Comparison of ENCODE assay signal across 11 cellular contexts in the genomic region with DNA sequence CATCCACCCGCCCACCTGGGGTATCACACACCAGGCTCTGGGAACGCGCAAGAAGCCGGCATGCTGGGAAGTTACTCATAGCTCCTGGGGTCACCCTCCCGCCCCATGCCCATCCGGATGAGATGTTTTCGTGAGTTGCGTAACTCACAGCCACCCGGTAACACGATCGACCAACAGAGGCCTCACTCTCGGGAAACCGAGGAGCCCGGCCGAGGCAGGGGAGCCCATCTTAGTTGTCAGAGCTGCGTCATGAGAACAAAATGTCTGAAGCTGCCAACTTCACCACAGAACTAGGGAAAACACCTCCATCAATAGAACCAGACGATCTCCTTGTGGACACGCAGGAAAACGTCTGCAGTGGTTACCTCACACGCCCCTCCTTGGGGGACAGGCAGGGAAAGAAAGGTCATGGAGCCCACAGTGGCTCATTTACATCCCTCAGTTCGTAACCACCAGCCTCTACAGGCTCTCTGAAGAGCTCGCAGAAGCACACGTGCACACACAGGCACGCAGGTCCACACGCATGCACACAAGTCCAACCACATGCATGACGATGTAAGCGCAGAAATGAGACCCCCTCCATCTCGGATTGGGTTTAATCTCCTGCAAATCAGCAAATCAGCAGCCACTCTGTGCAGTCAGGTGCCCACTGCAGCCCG. TPM values are rescaled to one million over a fixed set of nuclear protein-coding genes. Genes with fewer than 3 reads are reported as not detected.
DNase-seq lines count a peak whose midpoint lies in the region; ATAC-seq, FAIRE-seq and TF ChIP-seq lines count a peak whose summit lies in the region.
"Had no signal": no experiment of that assay in that cellular context is flagged by ENCODE, and none has a peak within 500 bp of the region (broad histone marks: within the 10 kb centered on the region; RNA-seq: fewer than 3 reads in every experiment).

No MANE protein-coding gene starts in this region.

- intact Hi-C loops in body of pancreas (cut with DNase I), result no loop called here

- peaks cover 0 to 14% (median 2%) of the 10 kb centered on the region in 3 experiments; a peak in 3 of 7 replicates for H3K36me3 Mint-ChIP-seq in H9 (ENCODE audit: insufficient read depth in 1 of 3, low read depth in 3 of 3)

- no peak overlapping the region for H3K4me2 ChIP-seq in H9 (ENCODE audit: insufficient read depth, insufficient read length, low read length)

- DNase-seq in H9 (no peak), body of pancreas (peak; percentile 27 to 50 (median 34)), kidney epithelial cell (ENCODE audit: low read depth) (peak; percentile 39), stromal cell of bone marrow (ENCODE audit: low read depth) (peak; percentile 87), H54 (ENCODE audit: insufficient read length, low spot score) (no peak)
- no peak for DNase-seq in stimulated activated naive CD4-positive, alpha-beta T cell treated with Interleukin-2 at 50 U/mL for 16 hours (lab: John Stamatoyannopoulos, UW)
- no peak for DNase-seq in activated CD4-positive, alpha-beta T cell treated with anti-CD3 and anti-CD28 coated beads, Interleukin-2, amount 50 U/mL, for 48 hours
- DNase-seq: activated T-cell treated with anti-CD3 and anti-CD28 coated beads, Interleukin-2, amount 50 U/mL, for 4 hours; DMS79; NCI-H446 treated with DMSO at 0.1 percent for 48 hours had no signal

- no peaks in the 10 kb centered on the region for H3K79me2 ChIP-seq in H9 (ENCODE audit: insufficient read depth, low read length)

- H2BK120ac ChIP-seq in H9 (ENCODE audit: low read depth, low read length, poor library complexity, severe bottlenecking), result no peak overlapping the region

- H3K4me3 Mint-ChIP-seq in H9, result no peak overlapping the region
- H3K4me3 Mint-ChIP-seq: activated T-cell treated with anti-CD3 and anti-CD28 coated beads, Interleukin-2, amount 50 U/mL, for 4 hours had no signal

- H3K18ac ChIP-seq in H9 (ENCODE audit: insufficient read length, low read depth, low read length), result peak overlapping the region; percentile 11

- no peak overlapping the region for H3K9ac ChIP-seq in H9 (ENCODE audit: extremely low read depth, insufficient read length, low read length)

- no peak overlapping the region for H2AFZ ChIP-seq in H9 (ENCODE audit: low read length)

- H2BK12ac ChIP-seq in H9 (ENCODE audit: insufficient read length, low read depth, low read length), result no peak overlapping the region

- no peak overlapping the region for H3K23ac ChIP-seq in H9 (ENCODE audit: insufficient read length, low read depth, low read length)

- H3K4me1 Mint-ChIP-seq in H9, result peaks cover 17 to 28% of the 10 kb centered on the region in 2 experiments

- no peak overlapping the region for H4K5ac ChIP-seq in H9 (ENCODE audit: insufficient read length, low read depth, low read length)

- H3K27ac ChIP-seq in H9 (ENCODE audit: insufficient read length, low read depth, low read length), result no peak overlapping the region
- peak overlapping the region in 1 of 4 donors; percentile 5 for H3K27ac ChIP-seq in body of pancreas

- H3K23me2 ChIP-seq in H9 (ENCODE audit: insufficient read length, low read depth, low read length, poor library complexity, severe bottlenecking), result no peaks in the 10 kb centered on the region

- no peak overlapping the region for H2BK15ac ChIP-seq in H9 (ENCODE audit: low read depth, low read length)

- no peak for FAIRE-seq in H54 (lab: Jason Lieb, UNC)

- H3K4me3 ChIP-seq in body of pancreas (no peak overlapping the region), kidney epithelial cell (ENCODE audit: low read depth, low read length) (no peak overlapping the region)

- H3K27me3 ChIP-seq in H9 (ENCODE audit: insufficient read depth, low read length) (no peaks in the 10 kb centered on the region), body of pancreas (no peaks in the 10 kb centered on the region), kidney epithelial cell (ENCODE audit: control insufficient read depth, insufficient read depth, low read length) (no peaks in the 10 kb centered on the region)

- H4K91ac ChIP-seq in H9 (ENCODE audit: insufficient read length, low read depth, low read length), result no peak overlapping the region

- H4K20me1 ChIP-seq in H9 (ENCODE audit: control insufficient read depth, insufficient read depth, insufficient read length), result no peaks in the 10 kb centered on the region

- ATAC-seq in body of pancreas (peak; percentile 28), HG02610 (IDR thresholded peaks at IDR 0.05; ENCODE audit: unreplicated experiment) (no peak)
- ATAC-seq: activated T-cell treated with anti-CD3 and anti-CD28 coated beads, Interleukin-2, amount 50 U/mL, for 4 hours had no signal

- no peaks in the 10 kb centered on the region for H3K9me3 Mint-ChIP-seq in H9
- H3K9me3 Mint-ChIP-seq: activated T-cell treated with anti-CD3 and anti-CD28 coated beads, Interleukin-2, amount 50 U/mL, for 4 hours had no signal

- no peak overlapping the region for H2BK20ac ChIP-seq in H9 (ENCODE audit: low read depth, low read length, poor library complexity, severe bottlenecking)

- no peaks in the 10 kb centered on the region for H3K79me1 ChIP-seq in H9 (ENCODE audit: insufficient read depth, low read depth, low read length, poor library complexity, severe bottlenecking)

- H2AK5ac ChIP-seq in H9 (ENCODE audit: insufficient read length, low read length), result no peak overlapping the region

- no peak overlapping the region for H3K14ac ChIP-seq in H9 (ENCODE audit: insufficient read depth, low read length)

- H3K9me3 ChIP-seq in H9 (ENCODE audit: control insufficient read depth, low read depth, low read length), result no peaks in the 10 kb centered on the region
- H3K9me3 ChIP-seq in body of pancreas, result no peaks in the 10 kb centered on the region

- H3K56ac ChIP-seq in H9 (ENCODE audit: insufficient read length, low read depth, low read length), result no peak overlapping the region

- 0 out of 7 replicates have a peak overlapping the region, but pooled peaks of 1 of the 3 experiments have one; percentile 62 for H3K27ac Mint-ChIP-seq in H9

- H2BK5ac ChIP-seq in H9 (ENCODE audit: insufficient read length, low read length), result no peak overlapping the region

- H3K36me3 ChIP-seq in body of pancreas (replicated peaks in 1 of 2; ENCODE audit: insufficient read depth in 1 of 2, low read depth in 2 of 2) (peaks cover 0 to 5% of the 10 kb centered on the region in 2 donors), kidney epithelial cell (ENCODE audit: control insufficient read depth, insufficient read depth, low read length) (no peaks in the 10 kb centered on the region)

- H4K8ac ChIP-seq in H9 (replicated peaks; ENCODE audit: insufficient read length, low read depth, low read length), result no peak overlapping the region

- TF ChIP-seq POLR2A in body of pancreas (IDR thresholded peaks at IDR 0.05) (no peak), H54 (IDR thresholded peaks at IDR 0.05; ENCODE audit: low read depth, low read length) (no peak)

- H3K4me1 ChIP-seq in H9 (ENCODE audit: insufficient read depth, low read length) (no peaks in the 10 kb centered on the region), body of pancreas (peaks cover 11% of the 10 kb centered on the region)

- H3K4ac ChIP-seq in H9 (ENCODE audit: low read depth, low read length), result no peak overlapping the region

- no CpG with 5 or more reads among the region's 29 CpGs for WGBS in H9 (ENCODE audit: extremely low coverage, insufficient read length, low lambda C conversion rate)
- WGBS in body of pancreas, 2 donors, result 72 to 82% methylated on average over 12 to 29 of the region's 29 CpGs

- H3K27me3 Mint-ChIP-seq in H9 (ENCODE audit: low read depth), result no peaks in the 10 kb centered on the region

- TF ChIP-seq CTCF in H9 (conservative IDR thresholded peaks at IDR 0.05) (no peak), body of pancreas (IDR thresholded peaks at IDR 0.05) (no peak), kidney epithelial cell (IDR thresholded peaks at IDR 0.05; ENCODE audit: insufficient read depth, low read length, poor library complexity, severe bottlenecking) (no peak)

- no peak overlapping the region for H3T11ph ChIP-seq in H9 (ENCODE audit: low read length)

RNA-seq across cellular contexts. Expression of gene ADI1, which starts 26.3 kb away (rescaled TPM):
- total RNA-seq in H9 (2021) (23.4 and 25.4 TPM in 2 replicates), body of pancreas (10 to 100 TPM; 18.8 to 22.3 TPM), kidney epithelial cell (24.2 and 25.6 TPM in 2 replicates)

Comparison
In these comparisons a context has a peak if more than half of its experiments do, and no peak if none do; other contexts are left out.
1. DNase-seq: peak in body of pancreas (4 of 4), kidney epithelial cell (single experiment) and stromal cell of bone marrow (single experiment); none in H9 (single experiment), stimulated activated naive CD4-positive, alpha-beta T cell treated with Interleukin-2 at 50 U/mL for 16 hours (single experiment), H54 (single experiment) and activated CD4-positive, alpha-beta T cell treated with anti-CD3 and anti-CD28 coated beads, Interleukin-2, amount 50 U/mL, for 48 hours (0 of 2).